ENCODE assay signal across 24 cellular contexts in the genomic region with DNA sequence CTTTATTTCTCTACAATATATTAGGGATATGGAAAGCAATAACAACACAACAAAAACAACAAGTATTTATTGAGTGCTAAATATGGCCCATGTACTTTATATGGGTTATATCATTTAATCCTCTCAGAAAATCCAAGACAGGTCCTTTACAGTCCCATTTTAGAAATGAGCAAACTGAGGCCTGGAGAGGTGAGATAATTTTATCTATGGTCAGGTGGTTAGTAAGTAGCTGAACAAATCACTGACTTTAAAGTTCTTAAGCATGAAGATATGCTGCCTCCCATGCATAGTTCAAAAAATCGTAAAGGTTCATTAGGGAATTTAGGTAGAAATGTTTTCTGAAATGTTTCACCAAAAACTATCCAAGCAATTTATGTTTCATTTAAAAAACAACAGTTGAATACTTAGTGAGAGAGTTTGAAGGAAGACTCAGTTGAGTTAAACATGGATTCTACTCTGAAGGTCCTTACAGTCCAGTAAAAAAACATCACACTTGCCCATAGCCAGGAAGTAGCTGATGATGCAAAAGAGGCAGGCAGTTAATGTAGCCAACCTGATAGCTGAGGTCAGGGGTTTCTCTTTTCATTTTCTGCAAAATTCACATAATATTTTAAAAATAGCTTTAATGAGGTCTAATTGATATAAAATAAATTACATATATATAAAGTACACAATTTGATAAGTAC. TPM values are rescaled to one million over a fixed set of nuclear protein-coding genes. Genes with fewer than 3 reads are reported as not detected.
DNase-seq lines count a peak whose midpoint lies in the region; ATAC-seq and TF ChIP-seq lines count a peak whose summit lies in the region.
"Had no signal": no experiment of that assay in that cellular context is flagged by ENCODE, and none has a peak within 500 bp of the region (broad histone marks: within the 10 kb centered on the region; RNA-seq: fewer than 3 reads in every experiment).

No MANE protein-coding gene starts in this region.

- H3K4me3 Mint-ChIP-seq in activated CD8-positive, alpha-beta memory T cell treated with anti-CD3 and anti-CD28 coated beads, Interleukin-2, amount 10 ng/mL, durations not matched to agents 7 days and 5 days, result no peak overlapping the region
- H3K4me3 Mint-ChIP-seq in GM23338, result no peak overlapping the region
- H3K4me3 Mint-ChIP-seq: activated B cell treated with CpG ODN at 0.5 μM for 24 hours; activated CD4-positive, alpha-beta memory T cell treated with anti-CD3 and anti-CD28 coated beads, Interleukin-2, amount 10 ng/mL, durations not matched to agents 7 days and 5 days; activated naive CD4-positive, alpha-beta T cell treated with anti-CD3 and anti-CD28 coated beads, Interleukin-2, amount 10 ng/mL, durations not matched to agents 7 days and 5 days; activated T-cell treated with anti-CD3 and anti-CD28 coated beads, Interleukin-2, amount 50 U/mL, for 24 hours; B cell had no signal

- peak; percentile 63 for ATAC-seq in activated CD8-positive, alpha-beta memory T cell treated with anti-CD3 and anti-CD28 coated beads, Interleukin-2, amount 10 ng/mL, durations not matched to agents 7 days and 5 days
- ATAC-seq in GM23338, result peak; percentile 42; the same call in 2 of the 3 replicates
- ATAC-seq: naive thymus-derived CD4-positive, alpha-beta T cell had no signal

- H3K4me1 ChIP-seq in GM23338 (ENCODE audit: insufficient read depth), result peaks cover 22% of the 10 kb centered on the region
- peaks cover 49% of the 10 kb centered on the region for H3K4me1 ChIP-seq in OCI-LY1 (ENCODE audit: insufficient read depth, low read length, severe bottlenecking)
- peaks cover 9% of the 10 kb centered on the region for H3K4me1 ChIP-seq in colonic mucosa

- H3K27me3 ChIP-seq in GM23338 (ENCODE audit: insufficient read depth) (no peaks in the 10 kb centered on the region), OCI-LY1 (ENCODE audit: insufficient read depth, low read length) (no peaks in the 10 kb centered on the region), colonic mucosa (no peaks in the 10 kb centered on the region)
- H3K27me3 ChIP-seq: transverse colon had no signal

- intact Hi-C loops in colonic mucosa (cut with DNase I), result no loop called here

- H3K4me2 ChIP-seq in GM23338 (no peak overlapping the region), OCI-LY1 (ENCODE audit: low read length) (no peak overlapping the region)

- no peaks in the 10 kb centered on the region for H3K9me3 Mint-ChIP-seq in activated CD8-positive, alpha-beta memory T cell treated with anti-CD3 and anti-CD28 coated beads, Interleukin-2, amount 10 ng/mL, durations not matched to agents 7 days and 5 days (ENCODE audit: low read depth)
- H3K9me3 Mint-ChIP-seq in GM23338, result no peaks in the 10 kb centered on the region
- H3K9me3 Mint-ChIP-seq: activated B cell treated with CpG ODN at 0.5 μM for 24 hours; activated CD4-positive, alpha-beta memory T cell treated with anti-CD3 and anti-CD28 coated beads, Interleukin-2, amount 10 ng/mL, durations not matched to agents 7 days and 5 days; activated naive CD4-positive, alpha-beta T cell treated with anti-CD3 and anti-CD28 coated beads, Interleukin-2, amount 10 ng/mL, durations not matched to agents 7 days and 5 days; activated T-cell treated with anti-CD3 and anti-CD28 coated beads, Interleukin-2, amount 50 U/mL, for 24 hours had no signal

- H3K27ac ChIP-seq in GM23338 (ENCODE audit: low read depth), result no peak overlapping the region
- peak overlapping the region; percentile 47 for H3K27ac ChIP-seq in OCI-LY1 (ENCODE audit: low read depth, low read length, poor library complexity, severe bottlenecking)
- H3K27ac ChIP-seq in colonic mucosa, result no peak overlapping the region
- H3K27ac ChIP-seq: RWPE1 had no signal

- DNase-seq in activated CD8-positive, alpha-beta memory T cell treated with anti-CD3 and anti-CD28 coated beads, Interleukin-2, amount 10 ng/mL, durations not matched to agents 7 days and 5 days, result no peak
- DNase-seq in activated CD8-positive, alpha-beta memory T cell treated with anti-CD3 and anti-CD28 coated beads, Interleukin-2, amount 50 U/mL, for 48 hours, result no peak
- DNase-seq in GM23338 (ENCODE audit: low spot score) (no peak), colonic mucosa (peak; percentile 11), NCI-H446 treated with DMSO at 0.1 percent for 48 hours (lab: John Stamatoyannopoulos, UW) (no peak), globus pallidus (ENCODE audit: low spot score) (no peak), middle frontal gyrus (ENCODE audit: extremely low spot score, low spot score) (no peak)
- DNase-seq: activated B cell treated with CpG ODN at 0.5 μM for 24 hours; activated CD4-positive, alpha-beta memory T cell treated with anti-CD3 and anti-CD28 coated beads, Interleukin-2, amount 10 ng/mL, durations not matched to agents 7 days and 5 days; activated naive CD4-positive, alpha-beta T cell treated with anti-CD3 and anti-CD28 coated beads, Interleukin-2, amount 10 ng/mL, durations not matched to agents 7 days and 5 days; activated T-cell treated with anti-CD3 and anti-CD28 coated beads, Interleukin-2, amount 50 U/mL, for 24 hours; central memory CD4-positive, alpha-beta T cell; DMS79; head of caudate nucleus; naive thymus-derived CD4-positive, alpha-beta T cell; NCI-H1436; NCI-H510A treated with DMSO at 0.1 percent for 48 hours; stimulated activated CD4-positive, alpha-beta T cell treated with anti-CD3 and anti-CD28 coated beads, Interleukin-4, amount 100 ng/mL, for 24 hours; stimulated activated naive CD4-positive, alpha-beta T cell treated with Interleukin-2 at 50 U/mL for 16 hours; T-helper 9 cell; transverse colon had no signal

- H4K20me1 ChIP-seq in GM23338 (replicated peaks; ENCODE audit: insufficient read depth), result no peaks in the 10 kb centered on the region
- no peaks in the 10 kb centered on the region for H4K20me1 ChIP-seq in OCI-LY1 (ENCODE audit: insufficient read depth, low read length)

- H2AFZ ChIP-seq in GM23338 (no peak overlapping the region), OCI-LY1 (ENCODE audit: low read length) (peak overlapping the region; percentile 4)

- H3K9me3 ChIP-seq in OCI-LY1 (ENCODE audit: low read length) (no peaks in the 10 kb centered on the region), colonic mucosa (no peaks in the 10 kb centered on the region)
- H3K9me3 ChIP-seq: transverse colon had no signal

- H3K4me1 Mint-ChIP-seq in activated CD8-positive, alpha-beta memory T cell treated with anti-CD3 and anti-CD28 coated beads, Interleukin-2, amount 10 ng/mL, durations not matched to agents 7 days and 5 days, result peaks cover 25% of the 10 kb centered on the region
- H3K4me1 Mint-ChIP-seq in GM23338, result peaks cover 32% of the 10 kb centered on the region

- H3K36me3 Mint-ChIP-seq in activated CD8-positive, alpha-beta memory T cell treated with anti-CD3 and anti-CD28 coated beads, Interleukin-2, amount 10 ng/mL, durations not matched to agents 7 days and 5 days, result peaks cover 9% of the 10 kb centered on the region
- H3K36me3 Mint-ChIP-seq in GM23338 (ENCODE audit: low read depth), result no peaks in the 10 kb centered on the region

- H3K36me3 ChIP-seq in GM23338 (ENCODE audit: insufficient read depth) (no peaks in the 10 kb centered on the region), OCI-LY1 (ENCODE audit: insufficient read depth, low read length) (no peaks in the 10 kb centered on the region), colonic mucosa (no peaks in the 10 kb centered on the region)
- H3K36me3 ChIP-seq: transverse colon had no signal

- no peak overlapping the region for H3K27ac Mint-ChIP-seq in activated CD8-positive, alpha-beta memory T cell treated with anti-CD3 and anti-CD28 coated beads, Interleukin-2, amount 10 ng/mL, durations not matched to agents 7 days and 5 days
- H3K27ac Mint-ChIP-seq in GM23338, result peak overlapping the region; percentile 88
- H3K27ac Mint-ChIP-seq: activated B cell treated with CpG ODN at 0.5 μM for 24 hours; activated CD4-positive, alpha-beta memory T cell treated with anti-CD3 and anti-CD28 coated beads, Interleukin-2, amount 10 ng/mL, durations not matched to agents 7 days and 5 days; activated naive CD4-positive, alpha-beta T cell treated with anti-CD3 and anti-CD28 coated beads, Interleukin-2, amount 10 ng/mL, durations not matched to agents 7 days and 5 days; activated T-cell treated with anti-CD3 and anti-CD28 coated beads, Interleukin-2, amount 50 U/mL, for 24 hours; B cell had no signal

- H3F3A ChIP-seq in GM23338 (replicated peaks; ENCODE audit: low read depth) (no peaks in the 10 kb centered on the region), OCI-LY1 (ENCODE audit: insufficient read depth, low read length) (no peaks in the 10 kb centered on the region)

- H3K79me2 ChIP-seq in GM23338 (replicated peaks; ENCODE audit: insufficient read depth) (no peaks in the 10 kb centered on the region), OCI-LY1 (ENCODE audit: insufficient read depth, low read length) (no peaks in the 10 kb centered on the region)

- no peaks in the 10 kb centered on the region for H3K27me3 Mint-ChIP-seq in activated CD8-positive, alpha-beta memory T cell treated with anti-CD3 and anti-CD28 coated beads, Interleukin-2, amount 10 ng/mL, durations not matched to agents 7 days and 5 days
- H3K27me3 Mint-ChIP-seq in GM23338 (ENCODE audit: insufficient read depth, low read depth, poor library complexity), result peaks cover 3% of the 10 kb centered on the region
- H3K27me3 Mint-ChIP-seq: activated B cell treated with CpG ODN at 0.5 μM for 24 hours; activated naive CD4-positive, alpha-beta T cell treated with anti-CD3 and anti-CD28 coated beads, Interleukin-2, amount 10 ng/mL, durations not matched to agents 7 days and 5 days; activated T-cell treated with anti-CD3 and anti-CD28 coated beads, Interleukin-2, amount 50 U/mL, for 24 hours; B cell; naive thymus-derived CD4-positive, alpha-beta T cell had no signal

- TF ChIP-seq CTCF in GM23338 (conservative IDR thresholded peaks at IDR 0.05; ENCODE audit: low read depth in 2 of 2) (no peak), OCI-LY1 (IDR thresholded peaks at IDR 0.05; ENCODE audit: low read length) (no peak), colonic mucosa (IDR thresholded peaks at IDR 0.05) (no peak)

- no peak overlapping the region for H3K4me3 ChIP-seq in GM23338
- no peak overlapping the region for H3K4me3 ChIP-seq in OCI-LY1 (ENCODE audit: low read depth, low read length, poor library complexity, severe bottlenecking)
- no peak overlapping the region for H3K4me3 ChIP-seq in colonic mucosa
- H3K4me3 ChIP-seq: transverse colon had no signal

- H3K9me2 ChIP-seq in GM23338 (ENCODE audit: insufficient read depth), result no peaks in the 10 kb centered on the region
- no peaks in the 10 kb centered on the region for H3K9me2 ChIP-seq in OCI-LY1 (ENCODE audit: low read depth, low read length)

- CTCF ChIA-PET in activated CD8-positive, alpha-beta memory T cell treated with anti-CD3 and anti-CD28 coated beads, Interleukin-2, amount 10 ng/mL, durations not matched to agents 7 days and 5 days (lab: Charles Lee), result interaction anchor here (2.2 to 12.8 kb wide), 3 partner anchors 8 to 108 kb away, joined by 8 to 314 read pairs (median 21); partner anchors contain the start of gene NFE2L2

- H3K9ac ChIP-seq in OCI-LY1 (ENCODE audit: low read length) (no peak overlapping the region), colonic mucosa (ENCODE audit: low read depth in 2 of 2, low read length in 2 of 2) (no peak overlapping the region)

RNA-seq across cellular contexts. Expression of gene NFE2L2, which starts 7.6 kb away (rescaled TPM):
- total RNA-seq in activated CD8-positive, alpha-beta memory T cell treated with anti-CD3 and anti-CD28 coated beads, Interleukin-2, amount 10 ng/mL, durations not matched to agents 7 days and 5 days, result 10 to 100 TPM; 56.5 to 58.9 TPM
- total RNA-seq in GM23338 (2014; rRNA removed; shearing (Covaris generic)), result 28.0 and 35.0 TPM in 2 replicates
- polyA plus RNA-seq in GM23338 (2016; fragmentation: Nextera tagmentation; extraction: Ambion mirVana), result 37.8 and 39.1 TPM in 2 replicates
- total RNA-seq in colonic mucosa, result 10 to 100 TPM; 81.5 to 87.6 TPM

RNA-seq across cellular contexts. Expression of gene HNRNPA3, which starts 59.5 kb away (rescaled TPM):
- 100 to 1,000 TPM; 298 to 320 TPM for total RNA-seq in activated CD8-positive, alpha-beta memory T cell treated with anti-CD3 and anti-CD28 coated beads, Interleukin-2, amount 10 ng/mL, durations not matched to agents 7 days and 5 days
- total RNA-seq in GM23338 (2014; rRNA removed; shearing (Covaris generic)), result 151 and 158 TPM in 2 replicates
- polyA plus RNA-seq in GM23338 (2016; fragmentation: Nextera tagmentation; extraction: Ambion mirVana), result 290 and 376 TPM in 2 replicates
- total RNA-seq in colonic mucosa, result 100 to 1,000 TPM; 147 to 278 TPM
